In genomic region chr2:181466661-181467576, GRCh38 we compare ENCODE assay signal across 8 cellular contexts. TPM values are rescaled to one million over a fixed set of nuclear protein-coding genes. Genes with fewer than 3 reads are reported as not detected.
DNase-seq lines count a peak whose midpoint lies in the region; ATAC-seq and TF ChIP-seq lines count a peak whose summit lies in the region.

No MANE protein-coding gene starts in this region.

- H3K9me3 ChIP-seq in HAP-1 (no peaks in the 10 kb centered on the region), trophoblast cell (ENCODE audit: insufficient read depth, low read depth, low read length) (no peaks in the 10 kb centered on the region), upper lobe of left lung (no peaks in the 10 kb centered on the region)

- no peaks in the 10 kb centered on the region for H3K36me3 ChIP-seq in HAP-1 (replicated peaks)
- no peaks in the 10 kb centered on the region for H3K36me3 ChIP-seq in trophoblast cell (ENCODE audit: control insufficient read depth in 1 of 2, insufficient read depth in 2 of 2, low read length in 2 of 2)
- no peaks in the 10 kb centered on the region for H3K36me3 ChIP-seq in upper lobe of left lung

- H2BK12ac ChIP-seq in trophoblast cell (ENCODE audit: low read length): no peak overlapping the region

- DNase-seq in COR-L47 (lab: John Stamatoyannopoulos, UW): peak; percentile 40
- DNase-seq in HAP-1 (ENCODE audit: low spot score in 2 of 2): peak; percentile 50 to 81
- DNase-seq in OCI-M1 (lab: John Stamatoyannopoulos, UW): peak; percentile 75
- DNase-seq in activated T-helper 1 cell treated with anti-CD3 and anti-CD28 coated beads, Interleukin-12 subunit alpha, Interleukin-12 subunit beta, Interleukin-2, Interleukin-4 antibody, amounts not matched to agents 30 ng/mL and 10 ng/mL and 1 ng/mL, durations not matched to agents 14 hours and 24 hours and 36 hours (ENCODE audit: low spot score): peak; percentile 56
- DNase-seq in fibroblast of villous mesenchyme (ENCODE audit: low read depth): peak; percentile 71
- DNase-seq in trophoblast cell: peak; percentile 7 to 67
- peak in 1 of 2 donors; percentile 70 for DNase-seq in upper lobe of left lung
- DNase-seq in NCI-H1048 (lab: John Stamatoyannopoulos, UW): no peak

- H3K18ac ChIP-seq in trophoblast cell (ENCODE audit: low read length): no peak overlapping the region

- no peak overlapping the region for H2AFZ ChIP-seq in trophoblast cell (ENCODE audit: insufficient read depth, low read length, poor library complexity)

- TF ChIP-seq CTCF in fibroblast of villous mesenchyme (IDR thresholded peaks at IDR 0.05; ENCODE audit: insufficient read depth, low read depth, low read length) (peak; percentile 85), upper lobe of left lung (IDR thresholded peaks at IDR 0.05) (peak; percentile 53 to 69 (median 61))

- H3K79me2 ChIP-seq in trophoblast cell (ENCODE audit: control insufficient read depth, insufficient read depth, low read length, poor library complexity): no peaks in the 10 kb centered on the region

- H3K4me3 ChIP-seq in HAP-1 (no peak overlapping the region), fibroblast of villous mesenchyme (ENCODE audit: low read depth, low read length) (no peak overlapping the region), trophoblast cell (ENCODE audit: low read depth, low read length) (no peak overlapping the region), upper lobe of left lung (no peak overlapping the region)

- H3K4me1 Mint-ChIP-seq in activated T-helper 1 cell treated with anti-CD3 and anti-CD28 coated beads, Interleukin-12 subunit alpha, Interleukin-12 subunit beta, Interleukin-2, Interleukin-4 antibody, amounts not matched to agents 30 ng/mL and 10 ng/mL and 1 ng/mL, durations not matched to agents 14 hours and 24 hours and 36 hours (ENCODE audit: low read depth): peaks cover 87% of the 10 kb centered on the region

- H3K36me3 Mint-ChIP-seq in activated T-helper 1 cell treated with anti-CD3 and anti-CD28 coated beads, Interleukin-12 subunit alpha, Interleukin-12 subunit beta, Interleukin-2, Interleukin-4 antibody, amounts not matched to agents 30 ng/mL and 10 ng/mL and 1 ng/mL, durations not matched to agents 14 hours and 24 hours and 36 hours (ENCODE audit: low read depth): peaks cover 41% of the 10 kb centered on the region

- no peak overlapping the region for H4K8ac ChIP-seq in trophoblast cell (ENCODE audit: low read depth, low read length)

- H4K12ac ChIP-seq in trophoblast cell (ENCODE audit: low read depth, low read length): no peak overlapping the region

- H3K4me1 ChIP-seq in HAP-1 (peaks cover 29% of the 10 kb centered on the region), trophoblast cell (ENCODE audit: control insufficient read depth in 1 of 2, insufficient read depth in 2 of 2, low read length in 2 of 2) (no peaks in the 10 kb centered on the region), upper lobe of left lung (peaks cover 0 to 18% (median 7%) of the 10 kb centered on the region in 4 donors)

- H2AK5ac ChIP-seq in trophoblast cell (ENCODE audit: low read length): no peak overlapping the region

- H3K27me3 ChIP-seq in HAP-1 (ENCODE audit: low read depth) (no peaks in the 10 kb centered on the region), trophoblast cell (ENCODE audit: insufficient read depth, low read length) (no peaks in the 10 kb centered on the region), upper lobe of left lung (no peaks in the 10 kb centered on the region)

- in situ Hi-C loops in HAP-1 (cut with MboI; ENCODE audit: low sequenced_read_pairs): loop anchor here (25.0 kb wide), 1 partner anchor 355 kb away; no protein-coding TSS in a partner anchor

- no peak for TF ChIP-seq POLR2A in upper lobe of left lung (IDR thresholded peaks at IDR 0.05)

- peak overlapping the region; percentile 30 for H3K27ac Mint-ChIP-seq in activated T-helper 1 cell treated with anti-CD3 and anti-CD28 coated beads, Interleukin-12 subunit alpha, Interleukin-12 subunit beta, Interleukin-2, Interleukin-4 antibody, amounts not matched to agents 30 ng/mL and 10 ng/mL and 1 ng/mL, durations not matched to agents 14 hours and 24 hours and 36 hours

- no peak overlapping the region for H3K9ac ChIP-seq in trophoblast cell (ENCODE audit: low read length)

- no peak overlapping the region for H2BK5ac ChIP-seq in trophoblast cell (ENCODE audit: low read depth, low read length, poor library complexity)

- H3K27me3 Mint-ChIP-seq in activated T-helper 1 cell treated with anti-CD3 and anti-CD28 coated beads, Interleukin-12 subunit alpha, Interleukin-12 subunit beta, Interleukin-2, Interleukin-4 antibody, amounts not matched to agents 30 ng/mL and 10 ng/mL and 1 ng/mL, durations not matched to agents 14 hours and 24 hours and 36 hours (ENCODE audit: insufficient read depth): no peaks in the 10 kb centered on the region

- no peak for TF ChIP-seq EP300 in upper lobe of left lung (IDR thresholded peaks at IDR 0.05)

- H2BK120ac ChIP-seq in trophoblast cell (ENCODE audit: insufficient read depth, low read length, poor library complexity): no peak overlapping the region

- H3K4me2 ChIP-seq in trophoblast cell (ENCODE audit: low read length): no peak overlapping the region

- intact Hi-C loops in activated T-helper 1 cell treated with anti-CD3 and anti-CD28 coated beads, Interleukin-12 subunit alpha, Interleukin-12 subunit beta, Interleukin-2, Interleukin-4 antibody, amounts not matched to agents 30 ng/mL and 10 ng/mL and 1 ng/mL, durations not matched to agents 14 hours and 24 hours and 36 hours (cut with micrococcal nuclease): loop anchor here (1.0 to 2.0 kb wide), 3 partner anchors 9 to 363 kb away; no protein-coding TSS in a partner anchor

- H3K4ac ChIP-seq in trophoblast cell (ENCODE audit: low read depth, low read length): no peak overlapping the region

- H3K4me3 Mint-ChIP-seq in activated T-helper 1 cell treated with anti-CD3 and anti-CD28 coated beads, Interleukin-12 subunit alpha, Interleukin-12 subunit beta, Interleukin-2, Interleukin-4 antibody, amounts not matched to agents 30 ng/mL and 10 ng/mL and 1 ng/mL, durations not matched to agents 14 hours and 24 hours and 36 hours: no peak overlapping the region

- no CpG with 5 or more reads among the region's 4 CpGs for WGBS in trophoblast cell (ENCODE audit: extremely low coverage, insufficient coverage, insufficient read length)
- 51 to 52% methylated on average over 4 of the region's 4 CpGs for WGBS in upper lobe of left lung, 2 donors

- H3K27ac ChIP-seq in trophoblast cell (ENCODE audit: low read depth, low read length) (no peak overlapping the region), upper lobe of left lung (no peak overlapping the region)

- H3K23ac ChIP-seq in trophoblast cell (ENCODE audit: low read length): no peak overlapping the region

- no peak overlapping the region for H3K14ac ChIP-seq in trophoblast cell (ENCODE audit: low read length)

- peak in 1 of 2 donors; percentile 60 for ATAC-seq in upper lobe of left lung (ENCODE audit: low FRiP score in 2 of 2)

- peaks cover 3% of the 10 kb centered on the region for H3K9me3 Mint-ChIP-seq in activated T-helper 1 cell treated with anti-CD3 and anti-CD28 coated beads, Interleukin-12 subunit alpha, Interleukin-12 subunit beta, Interleukin-2, Interleukin-4 antibody, amounts not matched to agents 30 ng/mL and 10 ng/mL and 1 ng/mL, durations not matched to agents 14 hours and 24 hours and 36 hours

- no peak overlapping the region for H4K91ac ChIP-seq in trophoblast cell (ENCODE audit: low read depth, low read length)

- no peaks in the 10 kb centered on the region for H3K79me1 ChIP-seq in trophoblast cell (ENCODE audit: low read length)

RNA-seq across cellular contexts. Expression of gene ITGA4, which starts 9.7 kb away (rescaled TPM):
- total RNA-seq in activated T-helper 1 cell treated with anti-CD3 and anti-CD28 coated beads, Interleukin-12 subunit alpha, Interleukin-12 subunit beta, Interleukin-2, Interleukin-4 antibody, amounts not matched to agents 30 ng/mL and 10 ng/mL and 1 ng/mL, durations not matched to agents 14 hours and 24 hours and 36 hours: 98.5 and 118 TPM in 2 replicates
- total RNA-seq in fibroblast of villous mesenchyme (132 and 145 TPM in 2 replicates), upper lobe of left lung (10 to 100 TPM; 13.9 to 30.5 (median 23.9) TPM)
- polyA plus RNA-seq in trophoblast cell (2013): 4.4 and 4.6 TPM in 2 replicates
